Comparison of ENCODE assay signal across 36 cellular contexts in the genomic region with DNA sequence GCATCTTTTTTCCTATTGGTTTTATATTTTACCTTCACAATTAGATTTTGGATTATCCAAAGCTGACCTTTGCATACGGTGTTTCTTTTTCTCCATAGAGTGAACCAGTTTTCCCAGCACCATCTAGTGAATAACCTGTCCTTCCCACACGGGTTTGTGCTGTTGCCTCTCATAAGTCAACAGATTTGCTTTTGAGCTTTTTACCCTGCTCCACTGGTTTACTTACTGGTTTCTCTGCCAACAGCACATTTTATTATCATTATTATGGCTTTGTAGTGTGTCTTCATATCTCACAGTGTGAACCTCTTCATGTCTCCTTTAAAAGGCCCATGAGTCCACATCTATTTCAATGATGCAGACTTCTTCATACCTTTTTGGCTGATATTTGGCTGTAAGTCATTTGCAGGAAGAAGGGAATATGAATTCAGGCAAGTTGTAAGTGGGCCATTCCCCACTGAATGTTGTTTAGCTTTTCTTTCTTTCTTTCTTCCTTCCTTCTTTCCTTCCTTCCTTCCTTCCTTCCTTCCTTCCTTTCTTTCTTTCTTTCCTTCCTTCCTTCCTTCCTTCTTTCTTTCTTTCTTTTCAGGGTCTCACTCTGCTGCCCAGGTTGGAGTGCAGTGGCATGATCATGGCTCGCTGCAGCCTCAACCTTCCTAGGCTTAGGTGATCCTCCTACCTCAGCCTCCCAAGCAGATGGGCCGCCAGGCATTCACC.
"Had no signal": no experiment of that assay in that cellular context is flagged by ENCODE, and none has a peak within 500 bp of the region (broad histone marks: within the 10 kb centered on the region; RNA-seq: fewer than 3 reads in every experiment).

No MANE protein-coding gene starts in this region.

- DNase-seq: activated CD4-positive, alpha-beta memory T cell treated with anti-CD3 and anti-CD28 coated beads for 36 hours; activated CD4-positive, alpha-beta T cell treated with anti-CD3 and anti-CD28 coated beads for 1 hour; activated CD4-positive, alpha-beta T cell treated with anti-CD3 and anti-CD28 coated beads for 36 hours; activated CD4-positive, alpha-beta T cell treated with anti-CD3 and anti-CD28 coated beads, Interleukin-2, amount 10 ng/mL, durations not matched to agents 24 days and 14 days; activated CD4-positive, alpha-beta T cell treated with anti-CD3 and anti-CD28 coated beads, Interleukin-2, amount 50 U/mL, for 1 hour; activated CD4-positive, alpha-beta T cell treated with anti-CD3 and anti-CD28 coated beads, Interleukin-2, amount 50 U/mL, for 4 hours; activated CD4-positive, CD25-positive, alpha-beta regulatory T cell; activated CD8-positive, alpha-beta memory T cell treated with anti-CD3 and anti-CD28 coated beads, Interleukin-2, amount 50 U/mL, for 4 hours; activated CD8-positive, alpha-beta T cell treated with anti-CD3 and anti-CD28 coated beads for 36 hours; activated effector memory CD4-positive, alpha-beta T cell treated with Interleukin-2 at 50 U/mL for 16 hours; activated gamma-delta T cell; activated naive CD4-positive, alpha-beta T cell treated with anti-CD3 and anti-CD28 coated beads, Interleukin-2, amount 10 ng/mL, durations not matched to agents 7 days and 5 days; activated naive CD4-positive, alpha-beta T cell treated with Interleukin-2 at 50 U/mL for 16 hours; activated T-cell treated with anti-CD3 and anti-CD28 coated beads for 4 hours; activated T-cell treated with anti-CD3 and anti-CD28 coated beads, Interleukin-2, amount 50 U/mL, for 24 hours; activated T-cell treated with anti-CD3 and anti-CD28 coated beads, Interleukin-2, amount 50 U/mL, for 48 hours; adrenal gland; amniotic stem cell; aorta; caudate nucleus; cerebellar nuclear complex; T-helper 1 cell; T-helper 2 cell; T-helper 9 cell; WERI-Rb-1 had no signal

- H3K9me3 ChIP-seq: adrenal gland had no signal

- H3K27me3 ChIP-seq: adrenal gland, cardiac muscle cell had no signal

- H3K27me3 Mint-ChIP-seq: activated CD4-positive, alpha-beta memory T cell treated with anti-CD3 and anti-CD28 coated beads for 36 hours; activated CD4-positive, alpha-beta T cell treated with anti-CD3 and anti-CD28 coated beads for 36 hours; activated CD8-positive, alpha-beta T cell treated with anti-CD3 and anti-CD28 coated beads for 36 hours; activated naive CD4-positive, alpha-beta T cell treated with anti-CD3 and anti-CD28 coated beads, Interleukin-2, amount 50 U/mL, for 24 hours; activated naive CD8-positive, alpha-beta T cell; activated T-cell treated with anti-CD3 and anti-CD28 coated beads, Interleukin-2, amount 50 U/mL, for 24 hours; central memory CD8-positive, alpha-beta T cell had no signal

- H3K9me3 Mint-ChIP-seq: activated CD4-positive, alpha-beta memory T cell treated with anti-CD3 and anti-CD28 coated beads for 36 hours; activated CD4-positive, alpha-beta T cell treated with anti-CD3 and anti-CD28 coated beads, Interleukin-2, amount 10 ng/mL, durations not matched to agents 24 days and 14 days; activated CD8-positive, alpha-beta T cell treated with anti-CD3 and anti-CD28 coated beads for 36 hours; activated naive CD4-positive, alpha-beta T cell treated with anti-CD3 and anti-CD28 coated beads, Interleukin-2, amount 10 ng/mL, durations not matched to agents 7 days and 5 days; activated naive CD4-positive, alpha-beta T cell treated with anti-CD3 and anti-CD28 coated beads, Interleukin-2, amount 50 U/mL, for 24 hours; activated T-cell treated with anti-CD3 and anti-CD28 coated beads, Interleukin-2, amount 50 U/mL, for 24 hours; activated T-helper 2 cell treated with anti-CD3 and anti-CD28 coated beads, Interferon-gamma antibody, Interleukin-2, Interleukin-4, amounts not matched to agents 10 μg/mL and 5 μg/mL and 100 μg/mL, durations not matched to agents 14 hours and 24 hours and 36 hours; central memory CD8-positive, alpha-beta T cell; T-helper 1 cell treated with Interleukin-12 subunit alpha and Interleukin-12 subunit beta and Interleukin-4 antibody, amounts not matched to agents 30 μg/mL and 1 μg/mL, for 36 hours; T-helper 2 cell treated with Interferon-gamma antibody and Interleukin-4, amounts not matched to agents 5 μg/mL and 100 μg/mL, for 36 hours; WTC11 had no signal

- H3K36me3 Mint-ChIP-seq: activated CD4-positive, alpha-beta memory T cell treated with anti-CD3 and anti-CD28 coated beads for 36 hours; activated naive CD4-positive, alpha-beta T cell treated with anti-CD3 and anti-CD28 coated beads, Interleukin-2, amount 10 ng/mL, durations not matched to agents 7 days and 5 days; activated naive CD4-positive, alpha-beta T cell treated with anti-CD3 and anti-CD28 coated beads, Interleukin-2, amount 50 U/mL, for 24 hours; activated naive CD8-positive, alpha-beta T cell; brain; WTC11 had no signal

- FAIRE-seq: bronchial epithelial cell, TTC549 had no signal

- H3K4me1 ChIP-seq: adrenal gland had no signal

- H3K4me3 Mint-ChIP-seq: activated CD4-positive, alpha-beta memory T cell treated with anti-CD3 and anti-CD28 coated beads for 36 hours; activated CD4-positive, alpha-beta T cell treated with anti-CD3 and anti-CD28 coated beads for 36 hours; activated CD4-positive, alpha-beta T cell treated with anti-CD3 and anti-CD28 coated beads, Interleukin-2, amount 10 ng/mL, durations not matched to agents 24 days and 14 days; activated CD8-positive, alpha-beta T cell treated with anti-CD3 and anti-CD28 coated beads for 36 hours; activated naive CD4-positive, alpha-beta T cell treated with anti-CD3 and anti-CD28 coated beads, Interleukin-2, amount 10 ng/mL, durations not matched to agents 7 days and 5 days; activated naive CD4-positive, alpha-beta T cell treated with anti-CD3 and anti-CD28 coated beads, Interleukin-2, amount 50 U/mL, for 24 hours; activated naive CD8-positive, alpha-beta T cell; activated T-cell treated with anti-CD3 and anti-CD28 coated beads, Interleukin-2, amount 50 U/mL, for 24 hours; central memory CD8-positive, alpha-beta T cell; T-helper 1 cell treated with Interleukin-12 subunit alpha and Interleukin-12 subunit beta and Interleukin-4 antibody, amounts not matched to agents 30 μg/mL and 1 μg/mL, for 36 hours; T-helper 2 cell treated with Interferon-gamma antibody and Interleukin-4, amounts not matched to agents 5 μg/mL and 100 μg/mL, for 36 hours; WTC11 had no signal

- H3K27ac Mint-ChIP-seq: activated CD4-positive, alpha-beta memory T cell treated with anti-CD3 and anti-CD28 coated beads for 36 hours; activated CD4-positive, alpha-beta T cell treated with anti-CD3 and anti-CD28 coated beads for 36 hours; activated CD4-positive, alpha-beta T cell treated with anti-CD3 and anti-CD28 coated beads, Interleukin-2, amount 10 ng/mL, durations not matched to agents 24 days and 14 days; activated CD8-positive, alpha-beta T cell treated with anti-CD3 and anti-CD28 coated beads for 36 hours; activated naive CD4-positive, alpha-beta T cell treated with anti-CD3 and anti-CD28 coated beads, Interleukin-2, amount 10 ng/mL, durations not matched to agents 7 days and 5 days; activated naive CD4-positive, alpha-beta T cell treated with anti-CD3 and anti-CD28 coated beads, Interleukin-2, amount 50 U/mL, for 24 hours; activated naive CD8-positive, alpha-beta T cell; activated T-cell treated with anti-CD3 and anti-CD28 coated beads, Interleukin-2, amount 50 U/mL, for 24 hours; activated T-helper 2 cell treated with anti-CD3 and anti-CD28 coated beads, Interferon-gamma antibody, Interleukin-2, Interleukin-4, amounts not matched to agents 10 μg/mL and 5 μg/mL and 100 μg/mL, durations not matched to agents 14 hours and 24 hours and 36 hours; T-helper 1 cell treated with Interleukin-12 subunit alpha and Interleukin-12 subunit beta and Interleukin-4 antibody, amounts not matched to agents 30 μg/mL and 1 μg/mL, for 36 hours; T-helper 2 cell treated with Interferon-gamma antibody and Interleukin-4, amounts not matched to agents 5 μg/mL and 100 μg/mL, for 36 hours; WTC11 had no signal

- H3K4me3 ChIP-seq: adrenal gland, cardiac muscle cell had no signal

- H3K4me1 Mint-ChIP-seq: activated CD4-positive, alpha-beta T cell treated with anti-CD3 and anti-CD28 coated beads, Interleukin-2, amount 10 ng/mL, durations not matched to agents 24 days and 14 days; brain; central memory CD8-positive, alpha-beta T cell; WTC11 had no signal

- H3K27ac ChIP-seq: adrenal gland, cardiac muscle cell, WERI-Rb-1 had no signal

- H3K36me3 ChIP-seq: adrenal gland, cardiac muscle cell, WERI-Rb-1 had no signal
